Comparison of ENCODE assay signal across 1 cellular context in genomic region chr6:44067760-44068139, GRCh38.
TF ChIP-seq lines count a peak whose summit lies in the region.

No MANE protein-coding gene starts in this region.

TF ChIP-seq in H1, 55 proteins besides CTCF, POLR2A, EP300 and RAD21:
- TF ChIP-seq TCF12 (IDR thresholded peaks at IDR 0.05; ENCODE audit: low read depth, low read length) (no peak), MAFK (IDR thresholded peaks at IDR 0.05; ENCODE audit: low read depth, low read length) (no peak), TEAD4 (IDR thresholded peaks at IDR 0.05; ENCODE audit: low read depth, low read length) (no peak), JUN (IDR thresholded peaks at IDR 0.05; ENCODE audit: low read depth, low read length) (no peak), SRF (IDR thresholded peaks at IDR 0.05; ENCODE audit: low read depth, low read length) (no peak), ATF3 (IDR thresholded peaks at IDR 0.05; ENCODE audit: insufficient read depth, low read depth, low read length) (no peak), RFX5 (IDR thresholded peaks at IDR 0.05; ENCODE audit: borderline replicate concordance, low read depth, low read length) (no peak), KDM5A (IDR thresholded peaks at IDR 0.05; ENCODE audit: low read length) (no peak), NANOG (IDR thresholded peaks at IDR 0.05; ENCODE audit: insufficient read depth, low read depth, low read length, poor library complexity, severe bottlenecking) (no peak), ASH2L (IDR thresholded peaks at IDR 0.05; ENCODE audit: low read length) (no peak), GABPA (IDR thresholded peaks at IDR 0.05; ENCODE audit: borderline replicate concordance, insufficient read depth, low read length) (no peak), TAF7 (optimal IDR thresholded peaks at IDR 0.05; ENCODE audit: borderline replicate concordance, low read depth, low read length) (no peak), SAP30 (IDR thresholded peaks at IDR 0.05; ENCODE audit: insufficient read depth, insufficient replicate concordance, low read length) (no peak), NRF1 (IDR thresholded peaks at IDR 0.05; ENCODE audit: low read depth, low read length) (no peak)
- TF ChIP-seq, protein P1, sequence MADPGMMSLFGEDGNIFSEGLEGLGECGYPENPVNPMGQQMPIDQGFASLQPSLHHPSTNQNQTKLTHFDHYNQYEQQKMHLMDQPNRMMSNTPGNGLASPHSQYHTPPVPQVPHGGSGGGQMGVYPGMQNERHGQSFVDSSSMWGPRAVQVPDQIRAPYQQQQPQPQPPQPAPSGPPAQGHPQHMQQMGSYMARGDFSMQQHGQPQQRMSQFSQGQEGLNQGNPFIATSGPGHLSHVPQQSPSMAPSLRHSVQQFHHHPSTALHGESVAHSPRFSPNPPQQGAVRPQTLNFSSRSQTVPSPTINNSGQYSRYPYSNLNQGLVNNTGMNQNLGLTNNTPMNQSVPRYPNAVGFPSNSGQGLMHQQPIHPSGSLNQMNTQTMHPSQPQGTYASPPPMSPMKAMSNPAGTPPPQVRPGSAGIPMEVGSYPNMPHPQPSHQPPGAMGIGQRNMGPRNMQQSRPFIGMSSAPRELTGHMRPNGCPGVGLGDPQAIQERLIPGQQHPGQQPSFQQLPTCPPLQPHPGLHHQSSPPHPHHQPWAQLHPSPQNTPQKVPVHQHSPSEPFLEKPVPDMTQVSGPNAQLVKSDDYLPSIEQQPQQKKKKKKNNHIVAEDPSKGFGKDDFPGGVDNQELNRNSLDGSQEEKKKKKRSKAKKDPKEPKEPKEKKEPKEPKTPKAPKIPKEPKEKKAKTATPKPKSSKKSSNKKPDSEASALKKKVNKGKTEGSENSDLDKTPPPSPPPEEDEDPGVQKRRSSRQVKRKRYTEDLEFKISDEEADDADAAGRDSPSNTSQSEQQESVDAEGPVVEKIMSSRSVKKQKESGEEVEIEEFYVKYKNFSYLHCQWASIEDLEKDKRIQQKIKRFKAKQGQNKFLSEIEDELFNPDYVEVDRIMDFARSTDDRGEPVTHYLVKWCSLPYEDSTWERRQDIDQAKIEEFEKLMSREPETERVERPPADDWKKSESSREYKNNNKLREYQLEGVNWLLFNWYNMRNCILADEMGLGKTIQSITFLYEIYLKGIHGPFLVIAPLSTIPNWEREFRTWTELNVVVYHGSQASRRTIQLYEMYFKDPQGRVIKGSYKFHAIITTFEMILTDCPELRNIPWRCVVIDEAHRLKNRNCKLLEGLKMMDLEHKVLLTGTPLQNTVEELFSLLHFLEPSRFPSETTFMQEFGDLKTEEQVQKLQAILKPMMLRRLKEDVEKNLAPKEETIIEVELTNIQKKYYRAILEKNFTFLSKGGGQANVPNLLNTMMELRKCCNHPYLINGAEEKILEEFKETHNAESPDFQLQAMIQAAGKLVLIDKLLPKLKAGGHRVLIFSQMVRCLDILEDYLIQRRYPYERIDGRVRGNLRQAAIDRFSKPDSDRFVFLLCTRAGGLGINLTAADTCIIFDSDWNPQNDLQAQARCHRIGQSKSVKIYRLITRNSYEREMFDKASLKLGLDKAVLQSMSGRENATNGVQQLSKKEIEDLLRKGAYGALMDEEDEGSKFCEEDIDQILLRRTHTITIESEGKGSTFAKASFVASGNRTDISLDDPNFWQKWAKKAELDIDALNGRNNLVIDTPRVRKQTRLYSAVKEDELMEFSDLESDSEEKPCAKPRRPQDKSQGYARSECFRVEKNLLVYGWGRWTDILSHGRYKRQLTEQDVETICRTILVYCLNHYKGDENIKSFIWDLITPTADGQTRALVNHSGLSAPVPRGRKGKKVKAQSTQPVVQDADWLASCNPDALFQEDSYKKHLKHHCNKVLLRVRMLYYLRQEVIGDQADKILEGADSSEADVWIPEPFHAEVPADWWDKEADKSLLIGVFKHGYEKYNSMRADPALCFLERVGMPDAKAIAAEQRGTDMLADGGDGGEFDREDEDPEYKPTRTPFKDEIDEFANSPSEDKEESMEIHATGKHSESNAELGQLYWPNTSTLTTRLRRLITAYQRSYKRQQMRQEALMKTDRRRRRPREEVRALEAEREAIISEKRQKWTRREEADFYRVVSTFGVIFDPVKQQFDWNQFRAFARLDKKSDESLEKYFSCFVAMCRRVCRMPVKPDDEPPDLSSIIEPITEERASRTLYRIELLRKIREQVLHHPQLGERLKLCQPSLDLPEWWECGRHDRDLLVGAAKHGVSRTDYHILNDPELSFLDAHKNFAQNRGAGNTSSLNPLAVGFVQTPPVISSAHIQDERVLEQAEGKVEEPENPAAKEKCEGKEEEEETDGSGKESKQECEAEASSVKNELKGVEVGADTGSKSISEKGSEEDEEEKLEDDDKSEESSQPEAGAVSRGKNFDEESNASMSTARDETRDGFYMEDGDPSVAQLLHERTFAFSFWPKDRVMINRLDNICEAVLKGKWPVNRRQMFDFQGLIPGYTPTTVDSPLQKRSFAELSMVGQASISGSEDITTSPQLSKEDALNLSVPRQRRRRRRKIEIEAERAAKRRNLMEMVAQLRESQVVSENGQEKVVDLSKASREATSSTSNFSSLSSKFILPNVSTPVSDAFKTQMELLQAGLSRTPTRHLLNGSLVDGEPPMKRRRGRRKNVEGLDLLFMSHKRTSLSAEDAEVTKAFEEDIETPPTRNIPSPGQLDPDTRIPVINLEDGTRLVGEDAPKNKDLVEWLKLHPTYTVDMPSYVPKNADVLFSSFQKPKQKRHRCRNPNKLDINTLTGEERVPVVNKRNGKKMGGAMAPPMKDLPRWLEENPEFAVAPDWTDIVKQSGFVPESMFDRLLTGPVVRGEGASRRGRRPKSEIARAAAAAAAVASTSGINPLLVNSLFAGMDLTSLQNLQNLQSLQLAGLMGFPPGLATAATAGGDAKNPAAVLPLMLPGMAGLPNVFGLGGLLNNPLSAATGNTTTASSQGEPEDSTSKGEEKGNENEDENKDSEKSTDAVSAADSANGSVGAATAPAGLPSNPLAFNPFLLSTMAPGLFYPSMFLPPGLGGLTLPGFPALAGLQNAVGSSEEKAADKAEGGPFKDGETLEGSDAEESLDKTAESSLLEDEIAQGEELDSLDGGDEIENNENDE (IDR thresholded peaks at IDR 0.05; ENCODE audit: insufficient replicate concordance, low read length): no peak
